Comparison of ENCODE assay signal across 22 cellular contexts in genomic region chr6:47457370-47457769, GRCh38.
"Had no signal": no experiment of that assay in that cellular context is flagged by ENCODE, and none has a peak within 500 bp of the region (broad histone marks: within the 10 kb centered on the region; RNA-seq: fewer than 3 reads in every experiment).

No MANE protein-coding gene starts in this region.

- H3K4me3 ChIP-seq: esophagus squamous epithelium, left ventricle myocardium inferior, lower lobe of right lung, right atrium auricular region, sigmoid colon, skin epidermis, thoracic aorta, transverse colon had no signal

- H3K27me3 ChIP-seq: esophagus squamous epithelium, right atrium auricular region, sigmoid colon, transverse colon had no signal

- H3K36me3 ChIP-seq: esophagus squamous epithelium, left ventricle myocardium inferior, lower lobe of right lung, right atrium auricular region, sigmoid colon, thoracic aorta, transverse colon had no signal

- DNase-seq: dermis blood vessel endothelial cell; esophagus squamous epithelium; foreskin fibroblast; kidney; left cardiac atrium; left ventricle myocardium inferior; lower lobe of right lung; natural killer cell; posterior cingulate gyrus; sigmoid colon; stimulated activated CD4-positive, alpha-beta T cell treated with anti-CD3 and anti-CD28 coated beads, Interleukin-2, amount 100 ng/mL, for 24 hours; stimulated activated CD4-positive, alpha-beta T cell treated with anti-CD3 and anti-CD28 coated beads, Interleukin-4, amount 100 ng/mL, for 4 hours; stimulated activated naive B cell treated with anti-CD40 and anti-IgM and Interleukin-4, amounts not matched to agents 10 μg/mL and 1 μg/mL and 100 μg/mL, for 72 hours; stimulated activated naive CD8-positive, alpha-beta T cell treated with anti-CD3 and anti-CD28 coated beads, Interleukin-15, amount 100 ng/mL, for 72 hours; substantia nigra; transverse colon had no signal

- H3K4me1 ChIP-seq: esophagus squamous epithelium, left ventricle myocardium inferior, lower lobe of right lung, right atrium auricular region, sigmoid colon had no signal

- H3K27ac ChIP-seq: esophagus squamous epithelium, left ventricle myocardium inferior, lower lobe of right lung, right atrium auricular region, sigmoid colon, skin epidermis, thoracic aorta, transverse colon had no signal

- H3K36me3 Mint-ChIP-seq: memory B cell; mesothelial cell of epicardium; natural killer cell; stimulated activated naive B cell treated with anti-CD40 and anti-IgM and Interleukin-4, amounts not matched to agents 10 μg/mL and 1 μg/mL and 100 μg/mL, for 72 hours had no signal

- H3K4me1 Mint-ChIP-seq: mesothelial cell of epicardium; natural killer cell; neural crest cell; stimulated activated naive CD8-positive, alpha-beta T cell treated with anti-CD3 and anti-CD28 coated beads, Interleukin-15, amount 100 ng/mL, for 72 hours had no signal

- H3K4me3 Mint-ChIP-seq: memory B cell; mesothelial cell of epicardium; natural killer cell; neural crest cell; stimulated activated naive B cell treated with anti-CD40 and anti-IgM and Interleukin-4, amounts not matched to agents 10 μg/mL and 1 μg/mL and 100 μg/mL, for 72 hours; stimulated activated naive CD8-positive, alpha-beta T cell treated with anti-CD3 and anti-CD28 coated beads, Interleukin-15, amount 100 ng/mL, for 72 hours had no signal

- H3K27ac Mint-ChIP-seq: memory B cell; mesothelial cell of epicardium; natural killer cell; stimulated activated naive B cell treated with anti-CD40 and anti-IgM and Interleukin-4, amounts not matched to agents 10 μg/mL and 1 μg/mL and 100 μg/mL, for 72 hours; stimulated activated naive CD8-positive, alpha-beta T cell treated with anti-CD3 and anti-CD28 coated beads, Interleukin-15, amount 100 ng/mL, for 72 hours had no signal

- ATAC-seq: left cardiac atrium; lower lobe of right lung; natural killer cell; stimulated activated naive B cell treated with anti-CD40 and anti-IgM and Interleukin-4, amounts not matched to agents 10 μg/mL and 1 μg/mL and 100 μg/mL, for 72 hours; stimulated activated naive CD8-positive, alpha-beta T cell treated with anti-CD3 and anti-CD28 coated beads, Interleukin-15, amount 100 ng/mL, for 72 hours had no signal

- H3K9me3 Mint-ChIP-seq: memory B cell; mesothelial cell of epicardium; natural killer cell; neural crest cell; stimulated activated naive B cell treated with anti-CD40 and anti-IgM and Interleukin-4, amounts not matched to agents 10 μg/mL and 1 μg/mL and 100 μg/mL, for 72 hours; stimulated activated naive CD8-positive, alpha-beta T cell treated with anti-CD3 and anti-CD28 coated beads, Interleukin-15, amount 100 ng/mL, for 72 hours had no signal

- H3K27me3 Mint-ChIP-seq: memory B cell; stimulated activated naive B cell treated with anti-CD40 and anti-IgM and Interleukin-4, amounts not matched to agents 10 μg/mL and 1 μg/mL and 100 μg/mL, for 72 hours; stimulated activated naive CD8-positive, alpha-beta T cell treated with anti-CD3 and anti-CD28 coated beads, Interleukin-15, amount 100 ng/mL, for 72 hours had no signal
